1 cellular context compared by ENCODE assay signal in genomic region chr16:69937465-69937951, GRCh38.
TF ChIP-seq lines count a peak whose summit lies in the region.

No MANE protein-coding gene starts in this region.

TF ChIP-seq in H1, 55 proteins besides CTCF, POLR2A, EP300 and RAD21 (continued from another document):
- TF ChIP-seq, protein P1, sequence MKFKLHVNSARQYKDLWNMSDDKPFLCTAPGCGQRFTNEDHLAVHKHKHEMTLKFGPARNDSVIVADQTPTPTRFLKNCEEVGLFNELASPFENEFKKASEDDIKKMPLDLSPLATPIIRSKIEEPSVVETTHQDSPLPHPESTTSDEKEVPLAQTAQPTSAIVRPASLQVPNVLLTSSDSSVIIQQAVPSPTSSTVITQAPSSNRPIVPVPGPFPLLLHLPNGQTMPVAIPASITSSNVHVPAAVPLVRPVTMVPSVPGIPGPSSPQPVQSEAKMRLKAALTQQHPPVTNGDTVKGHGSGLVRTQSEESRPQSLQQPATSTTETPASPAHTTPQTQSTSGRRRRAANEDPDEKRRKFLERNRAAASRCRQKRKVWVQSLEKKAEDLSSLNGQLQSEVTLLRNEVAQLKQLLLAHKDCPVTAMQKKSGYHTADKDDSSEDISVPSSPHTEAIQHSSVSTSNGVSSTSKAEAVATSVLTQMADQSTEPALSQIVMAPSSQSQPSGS (IDR thresholded peaks at IDR 0.05; ENCODE audit: low read length): no peak
- TF ChIP-seq CHD2 (IDR thresholded peaks at IDR 0.05; ENCODE audit: low read length) (no peak), EGR1 (IDR thresholded peaks at IDR 0.05; ENCODE audit: borderline replicate concordance, low read depth, low read length) (no peak), SP2 (IDR thresholded peaks at IDR 0.05; ENCODE audit: low read length) (no peak), SRF (IDR thresholded peaks at IDR 0.05; ENCODE audit: low read depth, low read length) (no peak), RBBP5 (IDR thresholded peaks at IDR 0.05; ENCODE audit: borderline replicate concordance, low read depth, low read length) (no peak), POLR2AphosphoS5 (IDR thresholded peaks at IDR 0.05; ENCODE audit: low read depth, low read length) (no peak), GTF2F1 (IDR thresholded peaks at IDR 0.05; ENCODE audit: borderline replicate concordance, low read depth, low read length) (no peak), JUN (IDR thresholded peaks at IDR 0.05; ENCODE audit: low read depth, low read length) (no peak), CBX8 (IDR thresholded peaks at IDR 0.05; ENCODE audit: borderline replicate concordance, low read depth, low read length) (no peak)
